Comparison of ENCODE assay signal across 12 cellular contexts in the genomic region with DNA sequence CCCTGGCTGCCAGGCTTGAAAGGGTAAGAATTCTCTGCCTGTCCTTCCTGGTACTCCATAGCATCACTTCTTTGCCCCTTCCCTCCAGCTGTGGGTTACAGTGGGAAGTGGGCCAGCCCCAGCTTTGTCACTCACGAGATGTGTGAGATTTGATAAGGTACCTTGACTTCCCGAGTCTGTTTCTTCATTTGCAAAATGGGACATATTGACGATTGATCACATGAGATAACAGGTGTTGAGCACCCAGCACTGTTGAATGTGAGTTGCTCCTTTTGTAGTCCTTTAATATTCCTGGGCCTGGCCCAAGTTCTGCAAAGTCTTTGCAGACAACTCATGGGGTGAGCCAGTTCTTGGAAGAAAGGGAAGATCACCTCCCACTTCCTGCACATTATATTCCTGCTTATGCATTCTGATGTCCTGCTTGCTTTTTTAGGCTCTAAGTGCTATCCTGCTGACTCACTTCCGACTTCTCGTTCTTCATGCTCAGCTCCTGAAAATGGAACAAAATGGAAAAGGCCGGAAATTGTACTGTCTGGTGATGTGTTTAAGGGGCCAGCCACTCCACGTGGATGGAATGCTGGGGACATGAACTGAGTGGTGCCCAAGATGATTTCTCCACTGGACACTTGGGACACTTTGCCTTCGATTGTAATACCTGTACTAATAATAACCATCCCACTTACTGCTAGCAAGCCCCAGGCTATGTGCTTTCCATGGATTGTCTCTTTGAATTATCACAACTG. TPM values are rescaled to one million over a fixed set of nuclear protein-coding genes. Genes with fewer than 3 reads are reported as not detected.
A peak's percentile ranks its signal among the peaks of the same experiment; 100 is the strongest.
DNase-seq lines count a peak whose midpoint lies in the region; ATAC-seq, FAIRE-seq and TF ChIP-seq lines count a peak whose summit lies in the region.
"Had no signal": no experiment of that assay in that cellular context is flagged by ENCODE, and none has a peak within 500 bp of the region (broad histone marks: within the 10 kb centered on the region; RNA-seq: fewer than 3 reads in every experiment).

No MANE protein-coding gene starts in this region.

- H3K36me3 Mint-ChIP-seq in CD8-positive, alpha-beta T cell: no peaks in the 10 kb centered on the region
- H3K36me3 Mint-ChIP-seq in activated CD8-positive, alpha-beta T cell treated with anti-CD3 and anti-CD28 coated beads, Interleukin-2, amount 10 ng/mL, durations not matched to agents 7 days and 5 days (ENCODE audit: low read depth): no peaks in the 10 kb centered on the region

- H3K4me3 ChIP-seq in choroid plexus epithelial cell (ENCODE audit: low read depth, low read length): no peak overlapping the region
- H3K4me3 ChIP-seq in lower lobe of right lung: no peak overlapping the region
- H3K4me3 ChIP-seq in kidney (ENCODE audit: low read length in 2 of 2): no peak overlapping the region
- H3K4me3 ChIP-seq in CD8-positive, alpha-beta T cell (ENCODE audit: low read depth, low read length): no peak overlapping the region

- FAIRE-seq in kidney (lab: Jason Lieb, UNC): no peak
- FAIRE-seq: frontal cortex had no signal

- H3K4me1 Mint-ChIP-seq in CD8-positive, alpha-beta T cell (ENCODE audit: low read depth): peaks cover 2% of the 10 kb centered on the region
- H3K4me1 Mint-ChIP-seq in activated CD8-positive, alpha-beta T cell treated with anti-CD3 and anti-CD28 coated beads, Interleukin-2, amount 10 ng/mL, durations not matched to agents 7 days and 5 days (ENCODE audit: low read depth): peaks cover 13% of the 10 kb centered on the region

- H3K36me3 ChIP-seq in lower lobe of right lung (no peaks in the 10 kb centered on the region), kidney (ENCODE audit: control insufficient read depth in 1 of 2, insufficient read depth in 2 of 2, low read length in 2 of 2) (no peaks in the 10 kb centered on the region)
- no peaks in the 10 kb centered on the region for H3K36me3 ChIP-seq in CD8-positive, alpha-beta T cell (ENCODE audit: insufficient read depth, low read length)

- no peaks in the 10 kb centered on the region for H3K27me3 Mint-ChIP-seq in CD8-positive, alpha-beta T cell (ENCODE audit: low read depth)
- H3K27me3 Mint-ChIP-seq in activated CD8-positive, alpha-beta T cell treated with anti-CD3 and anti-CD28 coated beads, Interleukin-2, amount 10 ng/mL, durations not matched to agents 7 days and 5 days (ENCODE audit: low read depth): peaks cover 7% of the 10 kb centered on the region

- POLR2A ChIA-PET in CD8-positive, alpha-beta T cell (lab: Charles Lee): no interaction called here
- POLR2A ChIA-PET in activated CD8-positive, alpha-beta T cell treated with anti-CD3 and anti-CD28 coated beads, Interleukin-2, amount 10 ng/mL, durations not matched to agents 7 days and 5 days (lab: Charles Lee): no interaction called here

- H3K27ac Mint-ChIP-seq in CD8-positive, alpha-beta T cell: no peak overlapping the region
- H3K27ac Mint-ChIP-seq in activated CD8-positive, alpha-beta T cell treated with anti-CD3 and anti-CD28 coated beads, Interleukin-2, amount 10 ng/mL, durations not matched to agents 7 days and 5 days: no peak overlapping the region
- H3K27ac Mint-ChIP-seq: activated T-helper 1 cell treated with anti-CD3 and anti-CD28 coated beads, Interleukin-12 subunit alpha, Interleukin-12 subunit beta, Interleukin-2, Interleukin-4 antibody, amounts not matched to agents 30 ng/mL and 10 ng/mL and 1 ng/mL, durations not matched to agents 14 hours and 24 hours and 36 hours; T-helper 1 cell treated with Interleukin-12 subunit alpha and Interleukin-12 subunit beta and Interleukin-4 antibody, amounts not matched to agents 30 μg/mL and 1 μg/mL, for 36 hours had no signal

- H3K9ac ChIP-seq in kidney (ENCODE audit: low read length in 2 of 2): no peak overlapping the region

- H3K9me3 ChIP-seq in lower lobe of right lung (no peaks in the 10 kb centered on the region), kidney (ENCODE audit: control insufficient read depth in 1 of 2, low read length in 2 of 2) (no peaks in the 10 kb centered on the region)
- H3K9me3 ChIP-seq in CD8-positive, alpha-beta T cell (ENCODE audit: low read length): no peaks in the 10 kb centered on the region

- H3K9me3 Mint-ChIP-seq in CD8-positive, alpha-beta T cell: no peaks in the 10 kb centered on the region
- H3K9me3 Mint-ChIP-seq in activated CD8-positive, alpha-beta T cell treated with anti-CD3 and anti-CD28 coated beads, Interleukin-2, amount 10 ng/mL, durations not matched to agents 7 days and 5 days (ENCODE audit: insufficient read depth): no peaks in the 10 kb centered on the region
- H3K9me3 Mint-ChIP-seq: activated T-helper 1 cell treated with anti-CD3 and anti-CD28 coated beads, Interleukin-12 subunit alpha, Interleukin-12 subunit beta, Interleukin-2, Interleukin-4 antibody, amounts not matched to agents 30 ng/mL and 10 ng/mL and 1 ng/mL, durations not matched to agents 14 hours and 24 hours and 36 hours; T-helper 1 cell treated with Interleukin-12 subunit alpha and Interleukin-12 subunit beta and Interleukin-4 antibody, amounts not matched to agents 30 μg/mL and 1 μg/mL, for 36 hours had no signal

- TF ChIP-seq CTCF in choroid plexus epithelial cell (conservative IDR thresholded peaks at IDR 0.05; ENCODE audit: low read depth, low read length) (no peak), lower lobe of right lung (IDR thresholded peaks at IDR 0.05) (no peak), kidney (IDR thresholded peaks at IDR 0.05; ENCODE audit: borderline replicate concordance, extremely low read depth, insufficient read depth) (no peak)
- TF ChIP-seq CTCF in CD8-positive, alpha-beta T cell (IDR thresholded peaks at IDR 0.05): no peak

- H3K4me3 Mint-ChIP-seq in CD8-positive, alpha-beta T cell: no peak overlapping the region
- no peak overlapping the region for H3K4me3 Mint-ChIP-seq in activated CD8-positive, alpha-beta T cell treated with anti-CD3 and anti-CD28 coated beads, Interleukin-2, amount 10 ng/mL, durations not matched to agents 7 days and 5 days
- H3K4me3 Mint-ChIP-seq: activated T-helper 1 cell treated with anti-CD3 and anti-CD28 coated beads, Interleukin-12 subunit alpha, Interleukin-12 subunit beta, Interleukin-2, Interleukin-4 antibody, amounts not matched to agents 30 ng/mL and 10 ng/mL and 1 ng/mL, durations not matched to agents 14 hours and 24 hours and 36 hours; T-helper 1 cell treated with Interleukin-12 subunit alpha and Interleukin-12 subunit beta and Interleukin-4 antibody, amounts not matched to agents 30 μg/mL and 1 μg/mL, for 36 hours had no signal

- CTCF ChIA-PET in CD8-positive, alpha-beta T cell (lab: Charles Lee): no interaction called here
- CTCF ChIA-PET in activated CD8-positive, alpha-beta T cell treated with anti-CD3 and anti-CD28 coated beads, Interleukin-2, amount 10 ng/mL, durations not matched to agents 7 days and 5 days (lab: Charles Lee): no interaction called here

- intact Hi-C loops in lower lobe of right lung (cut with DNase I): no loop called here
- intact Hi-C loops in kidney (cut with DNase I): no loop called here
- intact Hi-C loops in CD8-positive, alpha-beta T cell (cut with DNase I, micrococcal nuclease): no loop called here

- no peaks in the 10 kb centered on the region for H3K27me3 ChIP-seq in lower lobe of right lung (ENCODE audit: low read depth)
- no peaks in the 10 kb centered on the region for H3K27me3 ChIP-seq in CD8-positive, alpha-beta T cell (ENCODE audit: insufficient read depth, low read length)

- DNase-seq in Ammon's horn (ENCODE audit: low spot score) (peak; percentile 33), MV-4-11 (lab: John Stamatoyannopoulos, UW) (peak; percentile 20), choroid plexus epithelial cell (ENCODE audit: low read depth) (peak; percentile 81), lower lobe of right lung (no peak), kidney (no peak)
- no peak for DNase-seq in CD8-positive, alpha-beta T cell
- no peak for DNase-seq in activated CD8-positive, alpha-beta T cell treated with anti-CD3 and anti-CD28 coated beads, Interleukin-2, amount 10 ng/mL, durations not matched to agents 7 days and 5 days
- DNase-seq: NCI-H1694 treated with DMSO at 0.1 percent for 48 hours had no signal

- H3K4me1 ChIP-seq in lower lobe of right lung: peaks cover 8% of the 10 kb centered on the region
- H3K4me1 ChIP-seq in kidney (ENCODE audit: control insufficient read depth in 1 of 2, insufficient read depth in 1 of 2, low read depth in 1 of 2, low read length in 2 of 2): peaks cover 0 to 2% of the 10 kb centered on the region in 2 donors
- no peaks in the 10 kb centered on the region for H3K4me1 ChIP-seq in CD8-positive, alpha-beta T cell (ENCODE audit: insufficient read depth, low read length)

- peak in 1 of 2 donors; percentile 41 for ATAC-seq in lower lobe of right lung
- ATAC-seq in CD8-positive, alpha-beta T cell: no peak
- ATAC-seq in GM21367 (IDR thresholded peaks at IDR 0.05; ENCODE audit: unreplicated experiment): no peak
- ATAC-seq in activated CD8-positive, alpha-beta T cell treated with anti-CD3 and anti-CD28 coated beads, Interleukin-2, amount 10 ng/mL, durations not matched to agents 7 days and 5 days: no peak

- H3K27ac ChIP-seq in lower lobe of right lung (peak overlapping the region; percentile 8), kidney (ENCODE audit: low read depth in 2 of 2, low read length in 2 of 2) (no peak overlapping the region)
- no peak overlapping the region for H3K27ac ChIP-seq in CD8-positive, alpha-beta T cell (ENCODE audit: low read depth, low read length)

RNA-seq across cellular contexts. Expression of a gene that starts 8.3 kb away (rescaled TPM):
- total RNA-seq in lower lobe of right lung (23.8 TPM), kidney (31.3 TPM)
- polyA plus RNA-seq in kidney (ENCODE audit: insufficient read depth, low read depth, low replicate concordance): 20.2 TPM
- 1 to 10 TPM; 6.5 to 7.6 TPM for total RNA-seq in CD8-positive, alpha-beta T cell
- total RNA-seq in activated CD8-positive, alpha-beta T cell treated with anti-CD3 and anti-CD28 coated beads, Interleukin-2, amount 10 ng/mL, durations not matched to agents 7 days and 5 days: 10 to 100 TPM; 11.2 to 12.0 TPM

Comparison
In these comparisons a context has a peak if more than half of its experiments do, and no peak if none do; other contexts are left out.
1. DNase-seq: peak in Ammon's horn (single experiment), MV-4-11 (single experiment) and choroid plexus epithelial cell (single experiment); none in lower lobe of right lung (single experiment), kidney (single experiment), CD8-positive, alpha-beta T cell (0 of 7) and activated CD8-positive, alpha-beta T cell treated with anti-CD3 and anti-CD28 coated beads, Interleukin-2, amount 10 ng/mL, durations not matched to agents 7 days and 5 days (single experiment).